ENCODE assay signal across 1 cellular context in the genomic region with DNA sequence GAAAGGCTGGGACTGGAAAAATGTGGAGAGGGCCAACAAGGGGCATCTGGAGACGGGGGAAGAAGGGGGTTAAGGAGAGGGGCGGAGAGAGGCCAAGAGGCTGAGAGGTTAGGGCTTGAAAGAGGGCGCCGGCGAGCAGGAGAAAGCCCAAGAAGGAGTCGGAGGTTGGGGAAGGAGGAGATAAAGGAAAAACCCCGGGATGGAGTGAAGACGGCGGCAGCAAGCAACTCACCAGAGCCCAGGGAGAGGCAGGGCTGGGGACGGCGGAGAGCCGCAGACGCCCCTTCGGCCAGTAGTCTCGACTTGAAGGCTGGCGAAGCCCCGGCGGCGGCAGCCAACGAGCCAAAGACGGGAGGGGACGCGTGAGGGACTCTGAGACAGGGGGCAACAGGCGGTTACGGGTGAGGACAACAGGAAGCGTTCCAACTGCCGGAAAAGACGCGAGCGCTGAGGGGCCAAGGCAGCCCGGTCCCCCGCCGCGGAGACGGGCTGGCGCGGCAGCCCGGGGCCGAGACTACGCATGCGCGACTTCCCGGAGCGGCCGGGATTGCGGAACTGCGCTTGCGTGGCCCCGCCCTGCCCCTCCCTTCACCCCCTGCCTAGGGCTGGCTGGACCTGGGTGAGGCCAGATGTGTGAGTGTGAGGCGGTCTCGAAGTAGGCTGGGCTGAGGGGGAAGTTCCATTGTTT.
TF ChIP-seq lines count a peak whose summit lies in the region.

A gene (minus strand): TSS at position 522 of the 688 bp plus-strand sequence. CDS start 7,277 bp downstream, outside the sequence.

TF ChIP-seq in GM12878, 131 proteins besides CTCF, POLR2A, EP300 and RAD21 (continued from another document and continues in another):
- TF ChIP-seq, protein P1, sequence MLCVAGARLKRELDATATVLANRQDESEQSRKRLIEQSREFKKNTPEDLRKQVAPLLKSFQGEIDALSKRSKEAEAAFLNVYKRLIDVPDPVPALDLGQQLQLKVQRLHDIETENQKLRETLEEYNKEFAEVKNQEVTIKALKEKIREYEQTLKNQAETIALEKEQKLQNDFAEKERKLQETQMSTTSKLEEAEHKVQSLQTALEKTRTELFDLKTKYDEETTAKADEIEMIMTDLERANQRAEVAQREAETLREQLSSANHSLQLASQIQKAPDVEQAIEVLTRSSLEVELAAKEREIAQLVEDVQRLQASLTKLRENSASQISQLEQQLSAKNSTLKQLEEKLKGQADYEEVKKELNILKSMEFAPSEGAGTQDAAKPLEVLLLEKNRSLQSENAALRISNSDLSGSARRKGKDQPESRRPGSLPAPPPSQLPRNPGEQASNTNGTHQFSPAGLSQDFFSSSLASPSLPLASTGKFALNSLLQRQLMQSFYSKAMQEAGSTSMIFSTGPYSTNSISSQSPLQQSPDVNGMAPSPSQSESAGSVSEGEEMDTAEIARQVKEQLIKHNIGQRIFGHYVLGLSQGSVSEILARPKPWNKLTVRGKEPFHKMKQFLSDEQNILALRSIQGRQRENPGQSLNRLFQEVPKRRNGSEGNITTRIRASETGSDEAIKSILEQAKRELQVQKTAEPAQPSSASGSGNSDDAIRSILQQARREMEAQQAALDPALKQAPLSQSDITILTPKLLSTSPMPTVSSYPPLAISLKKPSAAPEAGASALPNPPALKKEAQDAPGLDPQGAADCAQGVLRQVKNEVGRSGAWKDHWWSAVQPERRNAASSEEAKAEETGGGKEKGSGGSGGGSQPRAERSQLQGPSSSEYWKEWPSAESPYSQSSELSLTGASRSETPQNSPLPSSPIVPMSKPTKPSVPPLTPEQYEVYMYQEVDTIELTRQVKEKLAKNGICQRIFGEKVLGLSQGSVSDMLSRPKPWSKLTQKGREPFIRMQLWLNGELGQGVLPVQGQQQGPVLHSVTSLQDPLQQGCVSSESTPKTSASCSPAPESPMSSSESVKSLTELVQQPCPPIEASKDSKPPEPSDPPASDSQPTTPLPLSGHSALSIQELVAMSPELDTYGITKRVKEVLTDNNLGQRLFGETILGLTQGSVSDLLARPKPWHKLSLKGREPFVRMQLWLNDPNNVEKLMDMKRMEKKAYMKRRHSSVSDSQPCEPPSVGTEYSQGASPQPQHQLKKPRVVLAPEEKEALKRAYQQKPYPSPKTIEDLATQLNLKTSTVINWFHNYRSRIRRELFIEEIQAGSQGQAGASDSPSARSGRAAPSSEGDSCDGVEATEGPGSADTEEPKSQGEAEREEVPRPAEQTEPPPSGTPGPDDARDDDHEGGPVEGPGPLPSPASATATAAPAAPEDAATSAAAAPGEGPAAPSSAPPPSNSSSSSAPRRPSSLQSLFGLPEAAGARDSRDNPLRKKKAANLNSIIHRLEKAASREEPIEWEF (IDR thresholded peaks at IDR 0.05; ENCODE audit: insufficient replicate concordance, low read depth, low read length) = no peak
- TF ChIP-seq FOXK2 (IDR thresholded peaks at IDR 0.05) (no peak), TCF3 (IDR thresholded peaks at IDR 0.05; ENCODE audit: borderline replicate concordance, insufficient read depth, low read depth, low read length) (peak; percentile 32; the same call in 1 of the 2 replicates), SREBF1 (IDR thresholded peaks at IDR 0.05; ENCODE audit: low read length) (no peak), SIN3A (IDR thresholded peaks at IDR 0.05; ENCODE audit: low read depth, low read length) (0 out of 2 replicates have a peak, but pooled peaks have one; percentile 30), POLR2AphosphoS2 (IDR thresholded peaks at IDR 0.05; ENCODE audit: low read depth, low read length) (0 out of 2 replicates have a peak, but pooled peaks have one; percentile 48), SUPT20H (IDR thresholded peaks at IDR 0.05; ENCODE audit: borderline replicate concordance, control insufficient read depth, low read depth, low read length) (no peak), BHLHE40 (IDR thresholded peaks at IDR 0.05; ENCODE audit: borderline replicate concordance in 1 of 2, low read depth in 2 of 2, low read length in 1 of 2) (0 out of 4 replicates have a peak, but pooled peaks have one; percentile 5 to 15), YY1 (IDR thresholded peaks at IDR 0.05; ENCODE audit: low read depth, low read length) (0 out of 2 replicates have a peak, but pooled peaks have one; percentile 5), CBX3 (IDR thresholded peaks at IDR 0.05; ENCODE audit: borderline replicate concordance, low read depth) (no peak), MXI1 (IDR thresholded peaks at IDR 0.05; ENCODE audit: low read depth, low read length) (peak; percentile 38; the same call in 1 of the 2 replicates), POLR2AphosphoS5 (IDR thresholded peaks at IDR 0.05; ENCODE audit: low read length) (peak; percentile 75), LARP7 (IDR thresholded peaks at IDR 0.05) (peak; percentile 85), TARDBP (IDR thresholded peaks at IDR 0.05; ENCODE audit: borderline replicate concordance) (no peak), NRF1 (conservative IDR thresholded peaks at IDR 0.05; ENCODE audit: low read depth, low read length) (peak; percentile 66), RUNX3 (IDR thresholded peaks at IDR 0.05; ENCODE audit: low read length) (0 out of 2 replicates have a peak, but pooled peaks have one; percentile 21), SRF (IDR thresholded peaks at IDR 0.05; ENCODE audit: low read depth in 2 of 2, low read length in 2 of 2) (no peak), CHD2 (IDR thresholded peaks at IDR 0.05; ENCODE audit: borderline replicate concordance, low read depth, low read length) (no peak), HDAC2 (IDR thresholded peaks at IDR 0.05) (no peak), NR2F1 (conservative IDR thresholded peaks at IDR 0.05) (peak; percentile 59), NFYA (IDR thresholded peaks at IDR 0.05; ENCODE audit: borderline replicate concordance, low read depth, low read length) (no peak), NFIC (IDR thresholded peaks at IDR 0.05; ENCODE audit: low read depth, low read length) (no peak)
- TF ChIP-seq, protein P2, sequence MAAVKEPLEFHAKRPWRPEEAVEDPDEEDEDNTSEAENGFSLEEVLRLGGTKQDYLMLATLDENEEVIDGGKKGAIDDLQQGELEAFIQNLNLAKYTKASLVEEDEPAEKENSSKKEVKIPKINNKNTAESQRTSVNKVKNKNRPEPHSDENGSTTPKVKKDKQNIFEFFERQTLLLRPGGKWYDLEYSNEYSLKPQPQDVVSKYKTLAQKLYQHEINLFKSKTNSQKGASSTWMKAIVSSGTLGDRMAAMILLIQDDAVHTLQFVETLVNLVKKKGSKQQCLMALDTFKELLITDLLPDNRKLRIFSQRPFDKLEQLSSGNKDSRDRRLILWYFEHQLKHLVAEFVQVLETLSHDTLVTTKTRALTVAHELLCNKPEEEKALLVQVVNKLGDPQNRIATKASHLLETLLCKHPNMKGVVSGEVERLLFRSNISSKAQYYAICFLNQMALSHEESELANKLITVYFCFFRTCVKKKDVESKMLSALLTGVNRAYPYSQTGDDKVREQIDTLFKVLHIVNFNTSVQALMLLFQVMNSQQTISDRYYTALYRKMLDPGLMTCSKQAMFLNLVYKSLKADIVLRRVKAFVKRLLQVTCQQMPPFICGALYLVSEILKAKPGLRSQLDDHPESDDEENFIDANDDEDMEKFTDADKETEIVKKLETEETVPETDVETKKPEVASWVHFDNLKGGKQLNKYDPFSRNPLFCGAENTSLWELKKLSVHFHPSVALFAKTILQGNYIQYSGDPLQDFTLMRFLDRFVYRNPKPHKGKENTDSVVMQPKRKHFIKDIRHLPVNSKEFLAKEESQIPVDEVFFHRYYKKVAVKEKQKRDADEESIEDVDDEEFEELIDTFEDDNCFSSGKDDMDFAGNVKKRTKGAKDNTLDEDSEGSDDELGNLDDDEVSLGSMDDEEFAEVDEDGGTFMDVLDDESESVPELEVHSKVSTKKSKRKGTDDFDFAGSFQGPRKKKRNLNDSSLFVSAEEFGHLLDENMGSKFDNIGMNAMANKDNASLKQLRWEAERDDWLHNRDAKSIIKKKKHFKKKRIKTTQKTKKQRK (IDR thresholded peaks at IDR 0.05; ENCODE audit: low read depth, low read length) = no peak
- TF ChIP-seq, protein P3, sequence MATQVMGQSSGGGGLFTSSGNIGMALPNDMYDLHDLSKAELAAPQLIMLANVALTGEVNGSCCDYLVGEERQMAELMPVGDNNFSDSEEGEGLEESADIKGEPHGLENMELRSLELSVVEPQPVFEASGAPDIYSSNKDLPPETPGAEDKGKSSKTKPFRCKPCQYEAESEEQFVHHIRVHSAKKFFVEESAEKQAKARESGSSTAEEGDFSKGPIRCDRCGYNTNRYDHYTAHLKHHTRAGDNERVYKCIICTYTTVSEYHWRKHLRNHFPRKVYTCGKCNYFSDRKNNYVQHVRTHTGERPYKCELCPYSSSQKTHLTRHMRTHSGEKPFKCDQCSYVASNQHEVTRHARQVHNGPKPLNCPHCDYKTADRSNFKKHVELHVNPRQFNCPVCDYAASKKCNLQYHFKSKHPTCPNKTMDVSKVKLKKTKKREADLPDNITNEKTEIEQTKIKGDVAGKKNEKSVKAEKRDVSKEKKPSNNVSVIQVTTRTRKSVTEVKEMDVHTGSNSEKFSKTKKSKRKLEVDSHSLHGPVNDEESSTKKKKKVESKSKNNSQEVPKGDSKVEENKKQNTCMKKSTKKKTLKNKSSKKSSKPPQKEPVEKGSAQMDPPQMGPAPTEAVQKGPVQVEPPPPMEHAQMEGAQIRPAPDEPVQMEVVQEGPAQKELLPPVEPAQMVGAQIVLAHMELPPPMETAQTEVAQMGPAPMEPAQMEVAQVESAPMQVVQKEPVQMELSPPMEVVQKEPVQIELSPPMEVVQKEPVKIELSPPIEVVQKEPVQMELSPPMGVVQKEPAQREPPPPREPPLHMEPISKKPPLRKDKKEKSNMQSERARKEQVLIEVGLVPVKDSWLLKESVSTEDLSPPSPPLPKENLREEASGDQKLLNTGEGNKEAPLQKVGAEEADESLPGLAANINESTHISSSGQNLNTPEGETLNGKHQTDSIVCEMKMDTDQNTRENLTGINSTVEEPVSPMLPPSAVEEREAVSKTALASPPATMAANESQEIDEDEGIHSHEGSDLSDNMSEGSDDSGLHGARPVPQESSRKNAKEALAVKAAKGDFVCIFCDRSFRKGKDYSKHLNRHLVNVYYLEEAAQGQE (IDR thresholded peaks at IDR 0.05; ENCODE audit: low read depth, low read length) = no peak
- TF ChIP-seq, protein P4, sequence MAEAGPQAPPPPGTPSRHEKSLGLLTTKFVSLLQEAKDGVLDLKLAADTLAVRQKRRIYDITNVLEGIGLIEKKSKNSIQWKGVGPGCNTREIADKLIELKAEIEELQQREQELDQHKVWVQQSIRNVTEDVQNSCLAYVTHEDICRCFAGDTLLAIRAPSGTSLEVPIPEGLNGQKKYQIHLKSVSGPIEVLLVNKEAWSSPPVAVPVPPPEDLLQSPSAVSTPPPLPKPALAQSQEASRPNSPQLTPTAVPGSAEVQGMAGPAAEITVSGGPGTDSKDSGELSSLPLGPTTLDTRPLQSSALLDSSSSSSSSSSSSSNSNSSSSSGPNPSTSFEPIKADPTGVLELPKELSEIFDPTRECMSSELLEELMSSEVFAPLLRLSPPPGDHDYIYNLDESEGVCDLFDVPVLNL (IDR thresholded peaks at IDR 0.05; ENCODE audit: low read depth, low read length) = no peak
- TF ChIP-seq, protein P5, sequence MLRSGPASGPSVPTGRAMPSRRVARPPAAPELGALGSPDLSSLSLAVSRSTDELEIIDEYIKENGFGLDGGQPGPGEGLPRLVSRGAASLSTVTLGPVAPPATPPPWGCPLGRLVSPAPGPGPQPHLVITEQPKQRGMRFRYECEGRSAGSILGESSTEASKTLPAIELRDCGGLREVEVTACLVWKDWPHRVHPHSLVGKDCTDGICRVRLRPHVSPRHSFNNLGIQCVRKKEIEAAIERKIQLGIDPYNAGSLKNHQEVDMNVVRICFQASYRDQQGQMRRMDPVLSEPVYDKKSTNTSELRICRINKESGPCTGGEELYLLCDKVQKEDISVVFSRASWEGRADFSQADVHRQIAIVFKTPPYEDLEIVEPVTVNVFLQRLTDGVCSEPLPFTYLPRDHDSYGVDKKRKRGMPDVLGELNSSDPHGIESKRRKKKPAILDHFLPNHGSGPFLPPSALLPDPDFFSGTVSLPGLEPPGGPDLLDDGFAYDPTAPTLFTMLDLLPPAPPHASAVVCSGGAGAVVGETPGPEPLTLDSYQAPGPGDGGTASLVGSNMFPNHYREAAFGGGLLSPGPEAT (IDR thresholded peaks at IDR 0.05; ENCODE audit: low read depth) = peak; percentile 51; the same call in 1 of the 2 replicates
- TF ChIP-seq, protein P6, sequence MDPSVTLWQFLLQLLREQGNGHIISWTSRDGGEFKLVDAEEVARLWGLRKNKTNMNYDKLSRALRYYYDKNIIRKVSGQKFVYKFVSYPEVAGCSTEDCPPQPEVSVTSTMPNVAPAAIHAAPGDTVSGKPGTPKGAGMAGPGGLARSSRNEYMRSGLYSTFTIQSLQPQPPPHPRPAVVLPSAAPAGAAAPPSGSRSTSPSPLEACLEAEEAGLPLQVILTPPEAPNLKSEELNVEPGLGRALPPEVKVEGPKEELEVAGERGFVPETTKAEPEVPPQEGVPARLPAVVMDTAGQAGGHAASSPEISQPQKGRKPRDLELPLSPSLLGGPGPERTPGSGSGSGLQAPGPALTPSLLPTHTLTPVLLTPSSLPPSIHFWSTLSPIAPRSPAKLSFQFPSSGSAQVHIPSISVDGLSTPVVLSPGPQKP (IDR thresholded peaks at IDR 0.05; ENCODE audit: low read depth, low read length) = no peak
- TF ChIP-seq, protein P7, sequence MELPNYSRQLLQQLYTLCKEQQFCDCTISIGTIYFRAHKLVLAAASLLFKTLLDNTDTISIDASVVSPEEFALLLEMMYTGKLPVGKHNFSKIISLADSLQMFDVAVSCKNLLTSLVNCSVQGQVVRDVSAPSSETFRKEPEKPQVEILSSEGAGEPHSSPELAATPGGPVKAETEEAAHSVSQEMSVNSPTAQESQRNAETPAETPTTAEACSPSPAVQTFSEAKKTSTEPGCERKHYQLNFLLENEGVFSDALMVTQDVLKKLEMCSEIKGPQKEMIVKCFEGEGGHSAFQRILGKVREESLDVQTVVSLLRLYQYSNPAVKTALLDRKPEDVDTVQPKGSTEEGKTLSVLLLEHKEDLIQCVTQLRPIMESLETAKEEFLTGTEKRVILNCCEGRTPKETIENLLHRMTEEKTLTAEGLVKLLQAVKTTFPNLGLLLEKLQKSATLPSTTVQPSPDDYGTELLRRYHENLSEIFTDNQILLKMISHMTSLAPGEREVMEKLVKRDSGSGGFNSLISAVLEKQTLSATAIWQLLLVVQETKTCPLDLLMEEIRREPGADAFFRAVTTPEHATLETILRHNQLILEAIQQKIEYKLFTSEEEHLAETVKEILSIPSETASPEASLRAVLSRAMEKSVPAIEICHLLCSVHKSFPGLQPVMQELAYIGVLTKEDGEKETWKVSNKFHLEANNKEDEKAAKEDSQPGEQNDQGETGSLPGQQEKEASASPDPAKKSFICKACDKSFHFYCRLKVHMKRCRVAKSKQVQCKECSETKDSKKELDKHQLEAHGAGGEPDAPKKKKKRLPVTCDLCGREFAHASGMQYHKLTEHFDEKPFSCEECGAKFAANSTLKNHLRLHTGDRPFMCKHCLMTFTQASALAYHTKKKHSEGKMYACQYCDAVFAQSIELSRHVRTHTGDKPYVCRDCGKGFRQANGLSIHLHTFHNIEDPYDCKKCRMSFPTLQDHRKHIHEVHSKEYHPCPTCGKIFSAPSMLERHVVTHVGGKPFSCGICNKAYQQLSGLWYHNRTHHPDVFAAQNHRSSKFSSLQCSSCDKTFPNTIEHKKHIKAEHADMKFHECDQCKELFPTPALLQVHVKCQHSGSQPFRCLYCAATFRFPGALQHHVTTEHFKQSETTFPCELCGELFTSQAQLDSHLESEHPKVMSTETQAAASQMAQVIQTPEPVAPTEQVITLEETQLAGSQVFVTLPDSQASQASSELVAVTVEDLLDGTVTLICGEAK (IDR thresholded peaks at IDR 0.05; ENCODE audit: borderline replicate concordance) = no peak
